Comparison of ENCODE assay signal across 18 cellular contexts in the genomic region with DNA sequence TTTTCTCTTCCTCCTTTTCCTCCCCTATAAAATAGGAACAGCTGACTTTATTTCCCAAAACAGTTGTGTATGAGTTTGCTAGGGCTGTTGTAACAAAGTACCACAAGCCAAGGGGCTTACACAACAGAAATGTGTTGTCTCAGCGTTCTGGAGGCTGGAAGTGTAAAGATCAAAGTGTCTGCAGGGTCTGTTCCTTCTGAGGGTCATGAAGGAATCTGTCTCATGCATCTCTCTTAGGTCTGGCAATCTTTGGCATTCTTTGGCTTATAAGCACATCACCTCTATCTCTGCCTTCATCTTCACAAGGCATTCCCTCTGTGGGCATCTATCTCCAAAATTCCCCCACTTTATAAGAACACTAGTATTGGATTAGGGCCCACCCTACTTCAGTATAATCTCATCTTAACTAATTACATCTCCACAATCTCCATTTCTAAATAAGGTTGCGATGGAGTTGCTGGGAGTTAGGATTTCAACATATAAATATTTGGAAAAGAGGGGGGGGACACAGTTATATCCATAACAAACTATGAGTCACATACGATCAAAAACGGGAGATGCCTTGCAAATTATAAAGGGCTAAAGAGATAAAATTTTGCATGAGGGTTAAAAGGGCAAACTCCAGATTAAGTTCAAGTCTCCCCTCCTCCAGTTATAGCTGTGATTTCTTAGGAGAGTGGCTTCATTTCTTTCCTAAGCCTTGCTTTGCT.
DNase-seq lines count a peak whose midpoint lies in the region; ATAC-seq and TF ChIP-seq lines count a peak whose summit lies in the region.
"Had no signal": no experiment of that assay in that cellular context is flagged by ENCODE, and none has a peak within 500 bp of the region (broad histone marks: within the 10 kb centered on the region; RNA-seq: fewer than 3 reads in every experiment).

No MANE protein-coding gene starts in this region.

- H3K9me3 Mint-ChIP-seq in T-cell = peaks cover 0 to 5% (median 0%) of the 10 kb centered on the region in 3 donors

- TF ChIP-seq CTCF in SK-N-SH (IDR thresholded peaks at IDR 0.05) (no peak), smooth muscle cell (IDR thresholded peaks at IDR 0.05; ENCODE audit: borderline replicate concordance, insufficient read depth, poor library complexity, severe bottlenecking) (no peak)

- peaks cover 15 to 27% of the 10 kb centered on the region in 2 experiments for H3K4me1 ChIP-seq in SK-N-SH (ENCODE audit: control insufficient read depth in 1 of 2, insufficient read depth in 2 of 2, low read depth in 1 of 2, low read length in 1 of 2)
- peaks cover 8% of the 10 kb centered on the region for H3K4me1 ChIP-seq in smooth muscle cell (ENCODE audit: low read depth)
- H3K4me1 ChIP-seq: A549 had no signal

- no peak for TF ChIP-seq EP300 in SK-N-SH (IDR thresholded peaks at IDR 0.05; ENCODE audit: borderline replicate concordance in 1 of 2, low read depth in 1 of 2, low read length in 1 of 2)

- no peak overlapping the region for H3K4me3 ChIP-seq in SK-N-SH (ENCODE audit: low read depth in 2 of 2, low read length in 1 of 2)
- no peak overlapping the region for H3K4me3 ChIP-seq in smooth muscle cell
- H3K4me3 ChIP-seq: A549 had no signal

- no peak for TF ChIP-seq RAD21 in SK-N-SH (IDR thresholded peaks at IDR 0.05; ENCODE audit: low read length)

- H3K4me1 Mint-ChIP-seq in T-cell = no peaks in the 10 kb centered on the region
- H3K4me1 Mint-ChIP-seq: CD8-positive, alpha-beta memory T cell had no signal

- H3K27ac Mint-ChIP-seq in T-cell = no peak overlapping the region
- H3K27ac Mint-ChIP-seq: CD8-positive, alpha-beta memory T cell had no signal

- H3F3A ChIP-seq in SK-N-SH (replicated peaks; ENCODE audit: insufficient read depth) = peaks cover 26% of the 10 kb centered on the region
- H3F3A ChIP-seq in smooth muscle cell (ENCODE audit: low read depth) = peaks cover 13% of the 10 kb centered on the region

- H3K36me3 Mint-ChIP-seq in T-cell = no peaks in the 10 kb centered on the region
- H3K36me3 Mint-ChIP-seq: CD8-positive, alpha-beta memory T cell had no signal

- no peaks in the 10 kb centered on the region for H3K9me3 ChIP-seq in SK-N-SH
- H3K9me3 ChIP-seq in smooth muscle cell (replicated peaks; ENCODE audit: low read depth) = no peaks in the 10 kb centered on the region
- H3K9me3 ChIP-seq: A549 had no signal

- no peak overlapping the region for H3K4me3 Mint-ChIP-seq in T-cell
- H3K4me3 Mint-ChIP-seq: CD8-positive, alpha-beta memory T cell had no signal

- no peaks in the 10 kb centered on the region for H3K36me3 ChIP-seq in SK-N-SH (replicated peaks in 1 of 2; ENCODE audit: control insufficient read depth in 1 of 2, insufficient read depth in 2 of 2, low read length in 1 of 2)
- no peaks in the 10 kb centered on the region for H3K36me3 ChIP-seq in smooth muscle cell (ENCODE audit: low read depth)

- H3K9me2 ChIP-seq in SK-N-SH = no peaks in the 10 kb centered on the region

- H2AFZ ChIP-seq in SK-N-SH (ENCODE audit: low read depth) (no peak overlapping the region), smooth muscle cell (ENCODE audit: low read depth) (no peak overlapping the region)

- H3K4me2 ChIP-seq in SK-N-SH (peak overlapping the region; percentile 66), smooth muscle cell (peak overlapping the region; percentile 39)
- H3K4me2 ChIP-seq: A549 had no signal

- POLR2A ChIA-PET in SK-N-SH (lab: Yijun Ruan, JAX) (no interaction called here), T-cell (lab: Charles Lee) (no interaction called here)

- H3K9ac ChIP-seq in SK-N-SH (no peak overlapping the region), smooth muscle cell (ENCODE audit: low read depth) (no peak overlapping the region)

- CTCF ChIA-PET in SK-N-SH (lab: Yijun Ruan, JAX) (no interaction called here), T-cell (lab: Charles Lee) (no interaction called here)

- DNase-seq in GM04504 (ENCODE audit: low read depth) = peak; percentile 35
- no peak for DNase-seq in SK-N-SH
- DNase-seq in fibroblast of gingiva (ENCODE audit: low read depth) = peak; percentile 4
- DNase-seq in smooth muscle cell (lab: John Stamatoyannopoulos, UW; ENCODE audit: unreplicated experiment) = no peak
- DNase-seq in stimulated activated CD8-positive, alpha-beta memory T cell treated with anti-CD3 and anti-CD28 coated beads, Interleukin-4, amount 100 ng/mL, for 48 hours = no peak
- no peak for DNase-seq in T-cell
- DNase-seq in retina = no peak
- DNase-seq: CD8-positive, alpha-beta memory T cell; KBM-7; NCI-H187; NCI-H2107; NCI-H510A; NCI-H748 treated with DMSO at 0.1 percent for 48 hours; PC-3; SIG-M5 had no signal

- ATAC-seq in T-cell (replicated peaks in 1 of 4) = no peak
- ATAC-seq in activated CD4-positive, CD25-positive, alpha-beta regulatory T cell treated with anti-CD3 and anti-CD28 coated beads, Interleukin-2, amount 50 U/mL, for 24 hours = no peak
- ATAC-seq: A549, PC-3 had no signal

- H3K27me3 ChIP-seq in SK-N-SH (ENCODE audit: insufficient read depth) = no peaks in the 10 kb centered on the region
- no peaks in the 10 kb centered on the region for H3K27me3 ChIP-seq in smooth muscle cell (ENCODE audit: low read depth)

- H3K79me2 ChIP-seq in SK-N-SH (ENCODE audit: insufficient read depth) (no peaks in the 10 kb centered on the region), smooth muscle cell (ENCODE audit: low read depth) (no peaks in the 10 kb centered on the region)

- H4K20me1 ChIP-seq in SK-N-SH (ENCODE audit: insufficient read depth) (no peaks in the 10 kb centered on the region), smooth muscle cell (ENCODE audit: low read depth) (no peaks in the 10 kb centered on the region)

- H3K27me3 Mint-ChIP-seq in T-cell = peaks cover 2 to 4% of the 10 kb centered on the region in 2 donors

- H3K27ac ChIP-seq in SK-N-SH (ENCODE audit: low read depth in 2 of 2, low read length in 1 of 2) = peak overlapping the region in 1 of 2 experiments; percentile 57; a peak in 1 of 4 replicates
- peak overlapping the region; percentile 1 for H3K27ac ChIP-seq in smooth muscle cell (ENCODE audit: low read depth)
- H3K27ac ChIP-seq: A549, RWPE1 had no signal

- WGBS in SK-N-SH (ENCODE audit: low lambda C conversion rate) = 39% methylated on average over 4 of the region's 4 CpGs
- 47% methylated on average over 4 of the region's 4 CpGs for WGBS in smooth muscle cell (ENCODE audit: low lambda C conversion rate)

TF ChIP-seq in SK-N-SH, 30 proteins besides CTCF, POLR2A, EP300 and RAD21:
- TF ChIP-seq RXRA (IDR thresholded peaks at IDR 0.05; ENCODE audit: borderline replicate concordance, low read depth) (peak; percentile 32), FOXM1 (IDR thresholded peaks at IDR 0.05; ENCODE audit: low read depth) (no peak)

Comparison
In these comparisons a context has a peak if more than half of its experiments do, and no peak if none do; other contexts are left out.
1. DNase-seq: peak in GM04504 (single experiment) and fibroblast of gingiva (single experiment); none in SK-N-SH (single experiment), smooth muscle cell (single experiment), stimulated activated CD8-positive, alpha-beta memory T cell treated with anti-CD3 and anti-CD28 coated beads, Interleukin-4, amount 100 ng/mL, for 48 hours (single experiment), T-cell (0 of 34) and retina (single experiment).